Comparison of ENCODE assay signal across 2 cellular contexts in the genomic region with DNA sequence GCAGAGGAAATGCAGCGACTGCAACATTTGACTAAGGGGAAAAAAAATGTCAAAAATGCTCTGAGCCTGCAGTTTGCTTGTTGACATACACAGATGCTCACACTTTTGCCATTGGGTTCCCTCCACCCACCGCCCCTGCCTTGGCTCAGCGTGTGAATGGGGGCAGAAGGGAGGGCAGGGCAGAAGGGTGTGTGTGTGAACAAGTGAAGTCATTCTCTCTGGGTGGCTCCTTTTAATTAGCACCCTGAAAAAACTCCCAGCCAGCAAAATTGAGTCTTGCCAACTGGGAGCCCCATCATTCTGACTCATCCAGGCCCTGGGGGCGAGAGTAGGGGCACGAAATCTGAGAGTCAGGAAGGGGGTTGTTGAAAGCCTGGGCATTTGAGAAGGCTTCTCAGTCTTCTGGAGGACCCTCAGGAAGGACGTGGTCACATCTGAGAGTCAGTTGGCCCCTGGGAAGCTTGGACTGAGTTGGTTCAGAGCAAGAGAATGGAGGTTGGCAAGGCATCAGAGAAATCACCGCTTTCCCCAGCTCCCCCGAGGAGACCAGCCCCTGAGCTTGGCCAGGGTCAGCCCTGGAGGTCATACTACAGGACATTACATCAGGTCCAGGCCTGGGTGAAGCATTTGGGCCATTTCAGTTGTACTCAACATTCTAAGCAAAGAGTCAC.
TF ChIP-seq lines count a peak whose summit lies in the region.

No MANE protein-coding gene starts in this region.

TF ChIP-seq in A549, 52 proteins besides CTCF, POLR2A, EP300 and RAD21 (continued from another document):
- peak; percentile 41 to 85; a peak in 4 of 5 replicates for TF ChIP-seq JUN (IDR thresholded peaks at IDR 0.05)
- TF ChIP-seq PHF8 (IDR thresholded peaks at IDR 0.05; ENCODE audit: borderline replicate concordance, low read depth) = no peak
- peak; percentile 76; the same call in 1 of the 2 replicates for TF ChIP-seq GATA3 (IDR thresholded peaks at IDR 0.05; ENCODE audit: borderline replicate concordance)
- TF ChIP-seq MAZ (IDR thresholded peaks at IDR 0.05; ENCODE audit: borderline replicate concordance, low read depth, low read length) = no peak
- TF ChIP-seq HEYL (CRISPR knock-in tag; IDR thresholded peaks at IDR 0.05) = peak; percentile 58; the same call in 1 of the 2 replicates
- no peak for TF ChIP-seq KDM5A (IDR thresholded peaks at IDR 0.05)
- TF ChIP-seq, protein P1, sequence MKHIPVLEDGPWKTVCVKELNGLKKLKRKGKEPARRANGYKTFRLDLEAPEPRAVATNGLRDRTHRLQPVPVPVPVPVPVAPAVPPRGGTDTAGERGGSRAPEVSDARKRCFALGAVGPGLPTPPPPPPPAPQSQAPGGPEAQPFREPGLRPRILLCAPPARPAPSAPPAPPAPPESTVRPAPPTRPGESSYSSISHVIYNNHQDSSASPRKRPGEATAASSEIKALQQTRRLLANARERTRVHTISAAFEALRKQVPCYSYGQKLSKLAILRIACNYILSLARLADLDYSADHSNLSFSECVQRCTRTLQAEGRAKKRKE (CRISPR knock-in tag; IDR thresholded peaks at IDR 0.05; ENCODE audit: low read depth) = no peak
- no peak for TF ChIP-seq ZC3H11A (IDR thresholded peaks at IDR 0.05)
- TF ChIP-seq RNF2 (IDR thresholded peaks at IDR 0.05; ENCODE audit: borderline replicate concordance, low read depth) = no peak
- TF ChIP-seq KDM1A (IDR thresholded peaks at IDR 0.05; ENCODE audit: low read depth) = no peak
- TF ChIP-seq, protein P2, sequence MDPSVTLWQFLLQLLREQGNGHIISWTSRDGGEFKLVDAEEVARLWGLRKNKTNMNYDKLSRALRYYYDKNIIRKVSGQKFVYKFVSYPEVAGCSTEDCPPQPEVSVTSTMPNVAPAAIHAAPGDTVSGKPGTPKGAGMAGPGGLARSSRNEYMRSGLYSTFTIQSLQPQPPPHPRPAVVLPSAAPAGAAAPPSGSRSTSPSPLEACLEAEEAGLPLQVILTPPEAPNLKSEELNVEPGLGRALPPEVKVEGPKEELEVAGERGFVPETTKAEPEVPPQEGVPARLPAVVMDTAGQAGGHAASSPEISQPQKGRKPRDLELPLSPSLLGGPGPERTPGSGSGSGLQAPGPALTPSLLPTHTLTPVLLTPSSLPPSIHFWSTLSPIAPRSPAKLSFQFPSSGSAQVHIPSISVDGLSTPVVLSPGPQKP (IDR thresholded peaks at IDR 0.05; ENCODE audit: low read depth, low read length) = no peak
- peak; percentile 39; the same call in 1 of the 2 replicates for TF ChIP-seq TP53 (CRISPR knock-in tag; IDR thresholded peaks at IDR 0.05)
- TF ChIP-seq JUNB (IDR thresholded peaks at IDR 0.05) = peak; percentile 78
- TF ChIP-seq, protein P3, sequence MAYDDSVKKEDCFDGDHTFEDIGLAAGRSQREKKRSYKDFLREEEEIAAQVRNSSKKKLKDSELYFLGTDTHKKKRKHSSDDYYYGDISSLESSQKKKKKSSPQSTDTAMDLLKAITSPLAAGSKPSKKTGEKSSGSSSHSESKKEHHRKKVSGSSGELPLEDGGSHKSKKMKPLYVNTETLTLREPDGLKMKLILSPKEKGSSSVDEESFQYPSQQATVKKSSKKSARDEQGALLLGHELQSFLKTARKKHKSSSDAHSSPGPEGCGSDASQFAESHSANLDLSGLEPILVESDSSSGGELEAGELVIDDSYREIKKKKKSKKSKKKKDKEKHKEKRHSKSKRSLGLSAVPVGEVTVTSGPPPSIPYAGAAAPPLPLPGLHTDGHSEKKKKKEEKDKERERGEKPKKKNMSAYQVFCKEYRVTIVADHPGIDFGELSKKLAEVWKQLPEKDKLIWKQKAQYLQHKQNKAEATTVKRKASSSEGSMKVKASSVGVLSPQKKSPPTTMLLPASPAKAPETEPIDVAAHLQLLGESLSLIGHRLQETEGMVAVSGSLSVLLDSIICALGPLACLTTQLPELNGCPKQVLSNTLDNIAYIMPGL (CRISPR knock-in tag; IDR thresholded peaks at IDR 0.05; ENCODE audit: borderline replicate concordance) = no peak
- peak; percentile 58 for TF ChIP-seq FOXS1 (CRISPR knock-in tag; IDR thresholded peaks at IDR 0.05)
- peak in 1 of 2 experiments; percentile 59; a peak in 1 of 4 replicates for TF ChIP-seq CEBPB (IDR thresholded peaks at IDR 0.05)
- TF ChIP-seq, protein P4, sequence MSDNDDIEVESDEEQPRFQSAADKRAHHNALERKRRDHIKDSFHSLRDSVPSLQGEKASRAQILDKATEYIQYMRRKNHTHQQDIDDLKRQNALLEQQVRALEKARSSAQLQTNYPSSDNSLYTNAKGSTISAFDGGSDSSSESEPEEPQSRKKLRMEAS (IDR thresholded peaks at IDR 0.05) = peak; percentile 68
- no peak for TF ChIP-seq NR3C1 (IDR thresholded peaks at IDR 0.05)
- TF ChIP-seq FOSB (CRISPR knock-in tag; IDR thresholded peaks at IDR 0.05) = peak; percentile 14; the same call in 1 of the 2 replicates
- no peak for TF ChIP-seq ZNF302 (CRISPR knock-in tag; IDR thresholded peaks at IDR 0.05)
- TF ChIP-seq, protein P5, sequence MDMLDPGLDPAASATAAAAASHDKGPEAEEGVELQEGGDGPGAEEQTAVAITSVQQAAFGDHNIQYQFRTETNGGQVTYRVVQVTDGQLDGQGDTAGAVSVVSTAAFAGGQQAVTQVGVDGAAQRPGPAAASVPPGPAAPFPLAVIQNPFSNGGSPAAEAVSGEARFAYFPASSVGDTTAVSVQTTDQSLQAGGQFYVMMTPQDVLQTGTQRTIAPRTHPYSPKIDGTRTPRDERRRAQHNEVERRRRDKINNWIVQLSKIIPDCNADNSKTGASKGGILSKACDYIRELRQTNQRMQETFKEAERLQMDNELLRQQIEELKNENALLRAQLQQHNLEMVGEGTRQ (IDR thresholded peaks at IDR 0.05) = no peak
- TF ChIP-seq, protein P6, sequence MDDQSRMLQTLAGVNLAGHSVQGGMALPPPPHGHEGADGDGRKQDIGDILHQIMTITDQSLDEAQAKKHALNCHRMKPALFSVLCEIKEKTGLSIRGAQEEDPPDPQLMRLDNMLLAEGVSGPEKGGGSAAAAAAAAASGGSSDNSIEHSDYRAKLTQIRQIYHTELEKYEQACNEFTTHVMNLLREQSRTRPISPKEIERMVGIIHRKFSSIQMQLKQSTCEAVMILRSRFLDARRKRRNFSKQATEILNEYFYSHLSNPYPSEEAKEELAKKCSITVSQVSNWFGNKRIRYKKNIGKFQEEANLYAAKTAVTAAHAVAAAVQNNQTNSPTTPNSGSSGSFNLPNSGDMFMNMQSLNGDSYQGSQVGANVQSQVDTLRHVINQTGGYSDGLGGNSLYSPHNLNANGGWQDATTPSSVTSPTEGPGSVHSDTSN (IDR thresholded peaks at IDR 0.05) = 0 out of 2 replicates have a peak, but pooled peaks have one; percentile 60
- TF ChIP-seq CBX2 (IDR thresholded peaks at IDR 0.05; ENCODE audit: borderline replicate concordance, low read depth) = no peak

TF ChIP-seq in Ishikawa, 13 proteins besides CTCF, POLR2A, EP300 and RAD21 (continued from another document):
- TF ChIP-seq, protein P7, sequence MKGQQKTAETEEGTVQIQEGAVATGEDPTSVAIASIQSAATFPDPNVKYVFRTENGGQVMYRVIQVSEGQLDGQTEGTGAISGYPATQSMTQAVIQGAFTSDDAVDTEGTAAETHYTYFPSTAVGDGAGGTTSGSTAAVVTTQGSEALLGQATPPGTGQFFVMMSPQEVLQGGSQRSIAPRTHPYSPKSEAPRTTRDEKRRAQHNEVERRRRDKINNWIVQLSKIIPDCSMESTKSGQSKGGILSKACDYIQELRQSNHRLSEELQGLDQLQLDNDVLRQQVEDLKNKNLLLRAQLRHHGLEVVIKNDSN (IDR thresholded peaks at IDR 0.05) = no peak
- TF ChIP-seq TAF1 (IDR thresholded peaks at IDR 0.05; ENCODE audit: low read depth) (no peak), TEAD4 (IDR thresholded peaks at IDR 0.05) (peak; percentile 94)
- TF ChIP-seq, protein P8, sequence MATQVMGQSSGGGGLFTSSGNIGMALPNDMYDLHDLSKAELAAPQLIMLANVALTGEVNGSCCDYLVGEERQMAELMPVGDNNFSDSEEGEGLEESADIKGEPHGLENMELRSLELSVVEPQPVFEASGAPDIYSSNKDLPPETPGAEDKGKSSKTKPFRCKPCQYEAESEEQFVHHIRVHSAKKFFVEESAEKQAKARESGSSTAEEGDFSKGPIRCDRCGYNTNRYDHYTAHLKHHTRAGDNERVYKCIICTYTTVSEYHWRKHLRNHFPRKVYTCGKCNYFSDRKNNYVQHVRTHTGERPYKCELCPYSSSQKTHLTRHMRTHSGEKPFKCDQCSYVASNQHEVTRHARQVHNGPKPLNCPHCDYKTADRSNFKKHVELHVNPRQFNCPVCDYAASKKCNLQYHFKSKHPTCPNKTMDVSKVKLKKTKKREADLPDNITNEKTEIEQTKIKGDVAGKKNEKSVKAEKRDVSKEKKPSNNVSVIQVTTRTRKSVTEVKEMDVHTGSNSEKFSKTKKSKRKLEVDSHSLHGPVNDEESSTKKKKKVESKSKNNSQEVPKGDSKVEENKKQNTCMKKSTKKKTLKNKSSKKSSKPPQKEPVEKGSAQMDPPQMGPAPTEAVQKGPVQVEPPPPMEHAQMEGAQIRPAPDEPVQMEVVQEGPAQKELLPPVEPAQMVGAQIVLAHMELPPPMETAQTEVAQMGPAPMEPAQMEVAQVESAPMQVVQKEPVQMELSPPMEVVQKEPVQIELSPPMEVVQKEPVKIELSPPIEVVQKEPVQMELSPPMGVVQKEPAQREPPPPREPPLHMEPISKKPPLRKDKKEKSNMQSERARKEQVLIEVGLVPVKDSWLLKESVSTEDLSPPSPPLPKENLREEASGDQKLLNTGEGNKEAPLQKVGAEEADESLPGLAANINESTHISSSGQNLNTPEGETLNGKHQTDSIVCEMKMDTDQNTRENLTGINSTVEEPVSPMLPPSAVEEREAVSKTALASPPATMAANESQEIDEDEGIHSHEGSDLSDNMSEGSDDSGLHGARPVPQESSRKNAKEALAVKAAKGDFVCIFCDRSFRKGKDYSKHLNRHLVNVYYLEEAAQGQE (IDR thresholded peaks at IDR 0.05; ENCODE audit: low read depth) = no peak
TF ChIP-seq in Ishikawa: peak in this region for 8.
